In the genomic region with DNA sequence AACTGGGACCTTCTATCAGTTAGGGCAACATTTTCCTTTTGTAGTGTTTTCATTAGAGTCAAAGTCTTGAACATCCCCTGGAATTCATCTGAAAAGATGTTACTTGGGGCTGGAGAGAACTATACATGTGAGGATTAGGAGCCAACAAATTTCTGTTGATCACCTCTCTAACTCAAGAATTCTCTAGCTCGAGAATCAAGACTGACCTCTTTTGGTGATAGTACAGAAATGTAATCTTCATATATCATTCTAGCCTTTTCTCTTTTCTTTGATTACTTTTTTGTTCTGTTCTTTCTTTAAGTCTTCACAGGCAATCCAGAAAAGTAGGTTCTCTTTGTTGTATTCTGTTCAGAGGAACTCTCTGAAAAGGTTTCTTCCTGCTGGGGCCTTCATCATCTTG, we compare ENCODE assay signal across 1 cellular context.
TF ChIP-seq lines count a peak whose summit lies in the region.

No MANE protein-coding gene starts in this region.

TF ChIP-seq in GM23338, 12 proteins besides CTCF, POLR2A, EP300 and RAD21 (continued from another document):
- TF ChIP-seq JUNB (IDR thresholded peaks at IDR 0.05; ENCODE audit: unreplicated experiment) (no peak), EZH2phosphoT487 (IDR thresholded peaks at IDR 0.05; ENCODE audit: unreplicated experiment) (no peak), ZNF331 (CRISPR knock-in tag; IDR thresholded peaks at IDR 0.05; ENCODE audit: low read depth) (no peak)
- TF ChIP-seq, protein P1, sequence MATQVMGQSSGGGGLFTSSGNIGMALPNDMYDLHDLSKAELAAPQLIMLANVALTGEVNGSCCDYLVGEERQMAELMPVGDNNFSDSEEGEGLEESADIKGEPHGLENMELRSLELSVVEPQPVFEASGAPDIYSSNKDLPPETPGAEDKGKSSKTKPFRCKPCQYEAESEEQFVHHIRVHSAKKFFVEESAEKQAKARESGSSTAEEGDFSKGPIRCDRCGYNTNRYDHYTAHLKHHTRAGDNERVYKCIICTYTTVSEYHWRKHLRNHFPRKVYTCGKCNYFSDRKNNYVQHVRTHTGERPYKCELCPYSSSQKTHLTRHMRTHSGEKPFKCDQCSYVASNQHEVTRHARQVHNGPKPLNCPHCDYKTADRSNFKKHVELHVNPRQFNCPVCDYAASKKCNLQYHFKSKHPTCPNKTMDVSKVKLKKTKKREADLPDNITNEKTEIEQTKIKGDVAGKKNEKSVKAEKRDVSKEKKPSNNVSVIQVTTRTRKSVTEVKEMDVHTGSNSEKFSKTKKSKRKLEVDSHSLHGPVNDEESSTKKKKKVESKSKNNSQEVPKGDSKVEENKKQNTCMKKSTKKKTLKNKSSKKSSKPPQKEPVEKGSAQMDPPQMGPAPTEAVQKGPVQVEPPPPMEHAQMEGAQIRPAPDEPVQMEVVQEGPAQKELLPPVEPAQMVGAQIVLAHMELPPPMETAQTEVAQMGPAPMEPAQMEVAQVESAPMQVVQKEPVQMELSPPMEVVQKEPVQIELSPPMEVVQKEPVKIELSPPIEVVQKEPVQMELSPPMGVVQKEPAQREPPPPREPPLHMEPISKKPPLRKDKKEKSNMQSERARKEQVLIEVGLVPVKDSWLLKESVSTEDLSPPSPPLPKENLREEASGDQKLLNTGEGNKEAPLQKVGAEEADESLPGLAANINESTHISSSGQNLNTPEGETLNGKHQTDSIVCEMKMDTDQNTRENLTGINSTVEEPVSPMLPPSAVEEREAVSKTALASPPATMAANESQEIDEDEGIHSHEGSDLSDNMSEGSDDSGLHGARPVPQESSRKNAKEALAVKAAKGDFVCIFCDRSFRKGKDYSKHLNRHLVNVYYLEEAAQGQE (IDR thresholded peaks at IDR 0.05; ENCODE audit: unreplicated experiment) = no peak
- TF ChIP-seq, protein P2, sequence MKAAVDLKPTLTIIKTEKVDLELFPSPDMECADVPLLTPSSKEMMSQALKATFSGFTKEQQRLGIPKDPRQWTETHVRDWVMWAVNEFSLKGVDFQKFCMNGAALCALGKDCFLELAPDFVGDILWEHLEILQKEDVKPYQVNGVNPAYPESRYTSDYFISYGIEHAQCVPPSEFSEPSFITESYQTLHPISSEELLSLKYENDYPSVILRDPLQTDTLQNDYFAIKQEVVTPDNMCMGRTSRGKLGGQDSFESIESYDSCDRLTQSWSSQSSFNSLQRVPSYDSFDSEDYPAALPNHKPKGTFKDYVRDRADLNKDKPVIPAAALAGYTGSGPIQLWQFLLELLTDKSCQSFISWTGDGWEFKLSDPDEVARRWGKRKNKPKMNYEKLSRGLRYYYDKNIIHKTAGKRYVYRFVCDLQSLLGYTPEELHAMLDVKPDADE (IDR thresholded peaks at IDR 0.05) = no peak
